In genomic region chr4:118278473-118279274, GRCh38 we compare ENCODE assay signal across 8 cellular contexts.
A peak's percentile ranks its signal among the peaks of the same experiment; 100 is the strongest.
DNase-seq lines count a peak whose midpoint lies in the region; ATAC-seq and TF ChIP-seq lines count a peak whose summit lies in the region.

No MANE protein-coding gene starts in this region.

- H3K27ac ChIP-seq in endodermal cell (ENCODE audit: low read depth, low read length) = peak overlapping the region; percentile 15

- TF ChIP-seq CTCF in endodermal cell (conservative IDR thresholded peaks at IDR 0.05) = no peak

- peaks cover 3% of the 10 kb centered on the region for H3K4me1 ChIP-seq in endodermal cell (ENCODE audit: control insufficient read depth, insufficient read depth, low read length)

- peak; percentile 80 for ATAC-seq in GM21390 (IDR thresholded peaks at IDR 0.05; ENCODE audit: unreplicated experiment)

- peak overlapping the region; percentile 84 for H3K4me3 Mint-ChIP-seq in endodermal cell

- peak overlapping the region; percentile 94 for H3K4me3 ChIP-seq in endodermal cell (ENCODE audit: low read length)

- peaks cover 10% of the 10 kb centered on the region for H3K36me3 Mint-ChIP-seq in endodermal cell (ENCODE audit: low read depth)

- H3K27ac Mint-ChIP-seq in endodermal cell = peak overlapping the region; percentile 96

- peaks cover 17% of the 10 kb centered on the region for H3K4me1 Mint-ChIP-seq in endodermal cell

- no peaks in the 10 kb centered on the region for H3K27me3 Mint-ChIP-seq in endodermal cell (ENCODE audit: insufficient read depth)

- in situ Hi-C loops in Caki2 (cut with HindIII; ENCODE audit: low pct_unique_long_range_greater_than_20kb, low sequenced_read_pairs) = no loop called here

- H3K27me3 ChIP-seq in endodermal cell (ENCODE audit: control insufficient read depth, insufficient read depth, low read length, poor library complexity, severe bottlenecking) = no peaks in the 10 kb centered on the region

- H3K36me3 ChIP-seq in endodermal cell (ENCODE audit: control insufficient read depth, insufficient read depth, low read length) = peaks cover 27% of the 10 kb centered on the region

- peaks cover 3% of the 10 kb centered on the region for H3K9me3 Mint-ChIP-seq in endodermal cell

- peaks cover 5% of the 10 kb centered on the region for H3K9me3 ChIP-seq in endodermal cell (ENCODE audit: control insufficient read depth, low read length)

- DNase-seq in Caki2 (ENCODE audit: low read depth) (peak; percentile 91), HUDEP-2 (lab: John Stamatoyannopoulos, UW; ENCODE audit: unreplicated experiment in 76 of 76) (peak; percentile 31 to 98 (median 94)), NOMO-1 treated with dmso at 0.1 percent for 144 hours (lab: John Stamatoyannopoulos, UW; ENCODE audit: unreplicated experiment) (peak; percentile 95), endodermal cell (peak; percentile 99), mesenteric fat pad (ENCODE audit: low spot score) (peak; percentile 98)
- DNase-seq in activated CD8-positive, alpha-beta memory T cell treated with anti-CD3 and anti-CD28 coated beads, Interleukin-2, amount 50 U/mL, for 1 hour (ENCODE audit: extremely low read depth) = peak; percentile 97
- peak; percentile 87 for DNase-seq in stimulated activated CD8-positive, alpha-beta memory T cell treated with anti-CD3 and anti-CD28 coated beads, Interleukin-15, amount 100 ng/mL, for 24 hours (ENCODE audit: low read depth)

- 3 to 5% methylated on average over 22 to 56 of the region's 56 CpGs for WGBS in endodermal cell (ENCODE audit: insufficient coverage in 1 of 2, insufficient read length in 1 of 2), 2 experiments

- H3K9ac ChIP-seq in endodermal cell (ENCODE audit: extremely low read depth, low read length, poor library complexity, severe bottlenecking) = peak overlapping the region; percentile 93

Comparison
In these comparisons a context has a peak if more than half of its experiments do, and no peak if none do; other contexts are left out.
1. Peak in every context shown above with its lines: DNase-seq, ATAC-seq, H3K4me3 ChIP-seq and H3K27ac ChIP-seq.